ENCODE assay signal across 8 cellular contexts in the genomic region with DNA sequence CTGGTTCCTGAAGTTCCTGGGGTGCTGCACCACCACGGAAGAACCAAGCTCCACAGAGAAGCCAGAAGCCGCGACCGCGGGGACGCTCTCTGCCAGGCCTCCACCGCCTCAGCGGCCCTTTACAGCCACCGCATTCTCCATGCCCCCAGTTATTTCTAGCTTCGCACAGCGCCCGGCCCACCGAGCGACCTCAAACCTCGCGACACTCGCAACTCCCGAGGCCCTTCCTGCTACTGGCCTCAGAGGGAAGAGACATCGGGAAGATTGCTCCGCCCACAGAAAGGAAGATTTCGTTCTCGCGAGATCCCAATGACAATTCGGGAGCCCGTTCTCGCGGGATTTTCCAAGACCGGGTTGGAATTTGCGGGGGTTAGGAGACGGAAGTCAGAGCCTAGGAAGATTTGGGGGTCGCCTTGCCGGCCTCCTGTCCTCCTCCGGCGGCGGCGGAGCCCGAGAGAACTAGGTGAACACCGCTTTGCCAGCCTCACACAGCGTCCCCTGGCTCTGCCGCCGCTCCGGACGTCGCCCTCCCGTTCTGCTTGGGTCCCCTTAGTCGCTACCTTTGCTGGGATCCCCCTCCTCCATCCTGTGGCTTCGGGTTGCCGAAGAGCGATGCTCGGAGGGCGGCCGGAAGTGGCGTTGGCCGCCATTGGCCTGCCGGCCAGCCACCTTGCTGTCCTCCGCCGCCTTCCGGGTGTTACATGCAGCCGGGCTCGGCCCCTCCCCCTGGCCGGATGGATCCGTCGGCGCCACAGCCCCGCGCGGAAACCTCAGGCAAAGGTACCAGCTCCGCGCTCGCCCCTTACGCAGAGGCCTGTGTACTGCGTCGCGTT. TPM values are rescaled to one million over a fixed set of nuclear protein-coding genes. Genes with fewer than 3 reads are reported as not detected.
DNase-seq lines count a peak whose midpoint lies in the region; ATAC-seq, FAIRE-seq and TF ChIP-seq lines count a peak whose summit lies in the region.

A gene with protein sequence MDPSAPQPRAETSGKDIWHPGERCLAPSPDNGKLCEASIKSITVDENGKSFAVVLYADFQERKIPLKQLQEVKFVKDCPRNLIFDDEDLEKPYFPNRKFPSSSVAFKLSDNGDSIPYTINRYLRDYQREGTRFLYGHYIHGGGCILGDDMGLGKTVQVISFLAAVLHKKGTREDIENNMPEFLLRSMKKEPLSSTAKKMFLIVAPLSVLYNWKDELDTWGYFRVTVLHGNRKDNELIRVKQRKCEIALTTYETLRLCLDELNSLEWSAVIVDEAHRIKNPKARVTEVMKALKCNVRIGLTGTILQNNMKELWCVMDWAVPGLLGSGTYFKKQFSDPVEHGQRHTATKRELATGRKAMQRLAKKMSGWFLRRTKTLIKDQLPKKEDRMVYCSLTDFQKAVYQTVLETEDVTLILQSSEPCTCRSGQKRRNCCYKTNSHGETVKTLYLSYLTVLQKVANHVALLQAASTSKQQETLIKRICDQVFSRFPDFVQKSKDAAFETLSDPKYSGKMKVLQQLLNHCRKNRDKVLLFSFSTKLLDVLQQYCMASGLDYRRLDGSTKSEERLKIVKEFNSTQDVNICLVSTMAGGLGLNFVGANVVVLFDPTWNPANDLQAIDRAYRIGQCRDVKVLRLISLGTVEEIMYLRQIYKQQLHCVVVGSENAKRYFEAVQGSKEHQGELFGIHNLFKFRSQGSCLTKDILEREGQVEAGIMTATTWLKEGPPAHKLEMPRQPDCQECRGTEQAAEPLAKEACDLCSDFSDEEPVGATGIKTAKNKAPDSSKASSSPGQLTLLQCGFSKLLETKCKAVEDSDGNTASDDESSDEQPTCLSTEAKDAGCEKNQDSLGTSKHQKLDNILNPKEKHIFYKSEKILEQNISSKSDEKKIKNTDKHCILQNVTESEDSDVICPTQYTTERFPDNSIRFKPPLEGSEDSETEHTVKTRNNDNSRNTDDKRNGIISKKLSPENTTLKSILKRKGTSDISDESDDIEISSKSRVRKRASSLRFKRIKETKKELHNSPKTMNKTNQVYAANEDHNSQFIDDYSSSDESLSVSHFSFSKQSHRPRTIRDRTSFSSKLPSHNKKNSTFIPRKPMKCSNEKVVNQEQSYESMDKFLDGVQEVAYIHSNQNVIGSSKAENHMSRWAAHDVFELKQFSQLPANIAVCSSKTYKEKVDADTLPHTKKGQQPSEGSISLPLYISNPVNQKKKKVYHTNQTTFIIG (N-terminal part only) (plus strand): TSS at position 387 of the 833 bp plus-strand sequence. CDS start 348 bp downstream, at position 735.

- H3K36me3 ChIP-seq in SK-N-MC (ENCODE audit: insufficient read depth, low read length) (0 out of 2 replicates have a peak, but pooled peaks cover 6% of the 10 kb centered on the region), osteoblast (ENCODE audit: insufficient read depth, low read length) (no peaks in the 10 kb centered on the region), thoracic aorta (no peaks in the 10 kb centered on the region)

- H3K4me2 ChIP-seq in osteoblast (ENCODE audit: insufficient read depth, low read length) = no peak within 1 kb of the TSS

- peaks cover 8% of the 10 kb centered on the region for H4K20me1 ChIP-seq in osteoblast (ENCODE audit: insufficient read depth, low read length)

- no peak for FAIRE-seq in frontal cortex (lab: Jason Lieb, UNC)

- peak within 1 kb of the TSS; percentile 74 for H3K27ac ChIP-seq in SK-N-MC
- H3K27ac ChIP-seq in osteoblast (ENCODE audit: low read depth, low read length) = no peak within 1 kb of the TSS
- peak within 1 kb of the TSS in 1 of 2 donors; percentile 100 for H3K27ac ChIP-seq in thoracic aorta

- H3K79me2 ChIP-seq in osteoblast (ENCODE audit: insufficient read depth, low read length) = peaks cover 23% of the 10 kb centered on the region

- H3K4me1 ChIP-seq in osteoblast (ENCODE audit: insufficient read depth, low read length) (peaks cover 8% of the 10 kb centered on the region), thoracic aorta (ENCODE audit: control insufficient read depth in 1 of 2, low read depth in 2 of 2) (peaks cover 12 to 18% of the 10 kb centered on the region in 2 donors)

- H3K9me3 ChIP-seq in SK-N-MC (ENCODE audit: low read depth, low read length) (no peaks in the 10 kb centered on the region), osteoblast (ENCODE audit: low read depth, low read length) (no peaks in the 10 kb centered on the region), thoracic aorta (no peaks in the 10 kb centered on the region)

- H3K4me3 ChIP-seq in GM12864 (ENCODE audit: low read depth, low read length) = no peak within 1 kb of the TSS
- no peak within 1 kb of the TSS for H3K4me3 ChIP-seq in SK-N-MC
- H3K4me3 ChIP-seq in osteoblast (ENCODE audit: insufficient read depth, low read length) = no peak within 1 kb of the TSS
- no peak within 1 kb of the TSS for H3K4me3 ChIP-seq in thoracic aorta

- no peak for TF ChIP-seq CTCF in GM12864 (IDR thresholded peaks at IDR 0.05; ENCODE audit: low read depth, low read length, missing control alignments)
- no peak for TF ChIP-seq CTCF in osteoblast (IDR thresholded peaks at IDR 0.05; ENCODE audit: extremely low read depth, low read depth, low read length)
- TF ChIP-seq CTCF in thoracic aorta (IDR thresholded peaks at IDR 0.05) = no peak

- DNase-seq in GM12864 (ENCODE audit: low read depth) (peak; percentile 89), NCI-H1048 (lab: John Stamatoyannopoulos, UW) (peak; percentile 98), SK-N-MC (ENCODE audit: low read depth, low spot score) (peak; percentile 98), frontal cortex (ENCODE audit: low spot score in 2 of 2) (peak; percentile 77 to 90), osteoblast (ENCODE audit: insufficient read length, low spot score, missing footprints) (peak; percentile 95), thoracic aorta (ENCODE audit: low spot score) (peak; percentile 91)
- DNase-seq in activated naive CD4-positive, alpha-beta T cell treated with Interleukin-2 at 50 U/mL for 16 hours = peak; percentile 94

- ATAC-seq in HG02623 (IDR thresholded peaks at IDR 0.05; ENCODE audit: unreplicated experiment) (peak; percentile 84), thoracic aorta (ENCODE audit: insufficient number of reproducible peaks, low FRiP score, low read depth) (peak; percentile 95)

- H3K27me3 ChIP-seq in osteoblast (ENCODE audit: insufficient read depth, low read length) (no peaks in the 10 kb centered on the region), thoracic aorta (replicated peaks; ENCODE audit: insufficient read depth) (no peaks in the 10 kb centered on the region)

- peak within 1 kb of the TSS; percentile 95 for H2AFZ ChIP-seq in osteoblast (ENCODE audit: low read length)

- no peak within 1 kb of the TSS for H3K9ac ChIP-seq in SK-N-MC (ENCODE audit: insufficient read length)

RNA-seq across cellular contexts. Expression of the gene that starts here (rescaled TPM):
- total RNA-seq in frontal cortex (144 TPM), osteoblast (77.5 and 77.8 TPM in 2 replicates), thoracic aorta (10 to 100 TPM; 32.1 to 53.4 TPM)
